ENCODE assay signal across 8 cellular contexts in the genomic region with DNA sequence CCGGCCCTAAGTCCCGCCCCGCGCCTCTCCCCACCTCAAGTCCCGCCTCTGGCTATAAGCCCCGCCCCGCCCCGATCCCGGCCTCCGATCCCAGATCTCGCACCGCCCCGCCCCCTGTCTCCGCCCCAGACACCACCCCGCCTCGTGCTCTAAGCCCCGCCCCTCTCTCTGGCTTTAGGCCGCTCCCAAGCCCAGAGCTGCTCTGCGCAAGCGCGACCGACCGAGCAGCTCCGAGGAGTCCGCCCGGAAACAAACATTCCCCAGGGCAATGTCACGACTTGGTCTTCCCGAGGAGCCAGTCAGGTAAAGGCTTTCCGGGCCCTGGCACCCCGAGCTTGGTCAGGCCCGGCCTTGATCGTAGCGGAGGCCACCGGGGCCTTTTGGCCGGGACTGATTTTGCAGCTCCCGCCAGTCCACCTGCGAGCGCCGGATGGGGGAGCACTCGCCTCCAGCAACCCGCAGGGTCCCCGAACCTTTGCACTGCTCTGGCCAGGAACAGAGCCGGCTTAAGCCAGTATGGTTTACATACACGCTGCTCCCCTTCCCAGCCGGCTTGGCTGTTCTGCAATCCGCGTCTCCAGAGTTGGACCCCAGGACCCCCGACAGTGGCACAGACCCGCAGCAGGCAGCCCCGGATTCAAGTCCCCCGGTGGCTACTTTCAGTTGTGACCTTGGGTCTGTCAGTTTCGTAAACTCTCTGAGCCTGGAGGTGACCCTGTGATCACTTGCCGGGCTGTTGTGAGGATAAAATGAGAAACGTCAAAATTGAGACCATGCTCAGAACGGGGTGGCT. TPM values are rescaled to one million over a fixed set of nuclear protein-coding genes. Genes with fewer than 3 reads are reported as not detected.
DNase-seq lines count a peak whose midpoint lies in the region; TF ChIP-seq lines count a peak whose summit lies in the region.

A gene (plus strand): TSS at position 200 of the 793 bp plus-strand sequence. CDS start 69 bp downstream, at position 269.

- H3K4me3 Mint-ChIP-seq in endothelial cell (ENCODE audit: unreplicated experiment) (peak within 1 kb of the TSS; percentile 88), mesothelial cell of epicardium (peak within 1 kb of the TSS; percentile 83)

- DNase-seq in Caki2 (ENCODE audit: low read depth) (peak; percentile 82), GM20000 (ENCODE audit: low spot score) (peak; percentile 95), HT-29 (ENCODE audit: low spot score) (peak; percentile 95), NK-92 (lab: John Stamatoyannopoulos, UW; ENCODE audit: unreplicated experiment) (peak; percentile 43), endothelial cell (ENCODE audit: low spot score) (peak; percentile 100), mesothelial cell of epicardium (ENCODE audit: low spot score in 2 of 2, unreplicated experiment in 2 of 2) (peak; percentile 99)
- DNase-seq in activated CD8-positive, alpha-beta memory T cell treated with anti-CD3 and anti-CD28 coated beads, Interleukin-2, amount 50 U/mL, for 24 hours (ENCODE audit: extremely low read depth), result peak; percentile 91
- peak; percentile 89 to 91 for DNase-seq in stimulated activated CD8-positive, alpha-beta memory T cell treated with anti-CD3 and anti-CD28 coated beads, Interleukin-15, amount 100 ng/mL, for 4 hours (ENCODE audit: low read depth in 2 of 2)

- H3K27ac Mint-ChIP-seq in endothelial cell (ENCODE audit: unreplicated experiment), result peak within 1 kb of the TSS; percentile 75
- peak within 1 kb of the TSS; percentile 79 for H3K27ac Mint-ChIP-seq in mesothelial cell of epicardium

- no peaks in the 10 kb centered on the region for H3K9me3 Mint-ChIP-seq in endothelial cell (ENCODE audit: unreplicated experiment)
- H3K9me3 Mint-ChIP-seq in mesothelial cell of epicardium, result peaks cover 4% of the 10 kb centered on the region

- TF ChIP-seq CTCF in GM20000 (IDR thresholded peaks at IDR 0.05; ENCODE audit: extremely low read depth, missing control alignments) (peak; percentile 6), endothelial cell (IDR thresholded peaks at IDR 0.05; ENCODE audit: unreplicated experiment) (no peak), mesothelial cell of epicardium (IDR thresholded peaks at IDR 0.05; ENCODE audit: unreplicated experiment) (no peak)

- H3K27me3 Mint-ChIP-seq in endothelial cell (ENCODE audit: unreplicated experiment) (peaks cover 3% of the 10 kb centered on the region), mesothelial cell of epicardium (ENCODE audit: low read depth) (no peaks in the 10 kb centered on the region)

- in situ Hi-C loops in Caki2 (cut with HindIII; ENCODE audit: low pct_unique_long_range_greater_than_20kb, low sequenced_read_pairs), result no loop called here

- no peaks in the 10 kb centered on the region for H3K4me1 Mint-ChIP-seq in endothelial cell (ENCODE audit: unreplicated experiment)
- peaks cover 9% of the 10 kb centered on the region for H3K4me1 Mint-ChIP-seq in mesothelial cell of epicardium

- no peaks in the 10 kb centered on the region for H3K36me3 Mint-ChIP-seq in endothelial cell (ENCODE audit: low read depth, unreplicated experiment)
- H3K36me3 Mint-ChIP-seq in mesothelial cell of epicardium, result peaks cover 6% of the 10 kb centered on the region

RNA-seq across cellular contexts. Expression of the gene that starts here (rescaled TPM):
- 7.1 and 25.3 TPM in 2 replicates for total RNA-seq in Caki2 (2014; rRNA removed; shearing (Covaris generic); ENCODE audit: low replicate concordance)
- total RNA-seq in HT-29 (2014; rRNA removed; shearing (Covaris generic)), result 1.5 and 2.8 TPM in 2 replicates
- 7.9 TPM for total RNA-seq in endothelial cell (ENCODE audit: unreplicated experiment)
- total RNA-seq in mesothelial cell of epicardium, result 6.4 to 7.5 TPM (median 6.8 TPM) in 3 replicates

Comparison
In these comparisons a context has a peak if more than half of its experiments do, and no peak if none do; other contexts are left out.
1. Peak in every context shown above with its lines: DNase-seq.
2. DNase-seq: peak in every context shown above with its lines; median percentile 100 in endothelial cell; 99 in mesothelial cell of epicardium; 95 in GM20000; 95 in HT-29; 91 in activated CD8-positive, alpha-beta memory T cell treated with anti-CD3 and anti-CD28 coated beads, Interleukin-2, amount 50 U/mL, for 24 hours; 90 in stimulated activated CD8-positive, alpha-beta memory T cell treated with anti-CD3 and anti-CD28 coated beads, Interleukin-15, amount 100 ng/mL, for 4 hours; 82 in Caki2; 43 in NK-92.